Comparison of ENCODE assay signal across 15 cellular contexts in the genomic region with DNA sequence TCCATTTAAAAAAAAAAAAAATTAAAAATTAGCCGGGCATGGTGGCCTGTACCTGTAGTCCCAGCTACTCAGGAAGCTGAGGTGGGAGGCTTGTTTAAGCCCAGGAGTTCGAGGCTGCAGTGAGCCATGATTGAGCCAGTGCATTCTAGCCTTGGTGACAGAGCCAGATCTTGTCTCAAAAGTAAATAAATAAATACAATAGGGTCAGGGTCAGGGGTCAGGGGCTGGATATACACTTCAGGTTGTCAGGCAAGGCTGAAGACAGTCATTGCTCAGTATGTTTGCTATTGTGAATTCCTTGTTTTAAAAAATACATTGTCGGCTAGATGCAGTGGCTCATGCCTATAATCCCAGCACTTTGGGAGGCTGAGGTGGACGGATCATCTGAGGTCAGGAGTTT. TPM values are rescaled to one million over a fixed set of nuclear protein-coding genes. Genes with fewer than 3 reads are reported as not detected.
DNase-seq lines count a peak whose midpoint lies in the region; ATAC-seq and TF ChIP-seq lines count a peak whose summit lies in the region.
"Had no signal": no experiment of that assay in that cellular context is flagged by ENCODE, and none has a peak within 500 bp of the region (broad histone marks: within the 10 kb centered on the region; RNA-seq: fewer than 3 reads in every experiment).

No MANE protein-coding gene starts in this region.

- intact Hi-C loops in left ventricle myocardium inferior (cut with micrococcal nuclease) (no loop called here), cardiac septum (cut with DNase I) (no loop called here), PC-9 (cut with micrococcal nuclease; ENCODE audit: unreplicated experiment) (no loop called here), esophagus squamous epithelium (cut with DNase I) (no loop called here), stomach (cut with DNase I; ENCODE audit: low total_unique reads) (no loop called here)

- H3K4me1 ChIP-seq in left ventricle myocardium inferior (peaks cover 31% of the 10 kb centered on the region), PC-9 (replicated peaks; ENCODE audit: insufficient read depth) (peaks cover 92% of the 10 kb centered on the region), esophagus squamous epithelium (peaks cover 11 to 86% (median 25%) of the 10 kb centered on the region in 3 donors), stomach (peaks cover 8 to 25% (median 14%) of the 10 kb centered on the region in 4 donors)

- no TSS peak for BruUV-seq in PC-9 (replicated peaks; lab: Mats Ljungman, UMichigan)

- H2AFZ ChIP-seq in PC-9 = no peak overlapping the region

- no peaks in the 10 kb centered on the region for H4K20me1 ChIP-seq in PC-9 (ENCODE audit: insufficient read depth)
- H4K20me1 ChIP-seq: BLaER1 treated with 17β-estradiol and CSF1 and Interleukin-3, amounts not matched to agents 10 nM and 100 nM had no signal

- DNase-seq in left ventricle myocardium inferior (no peak), cardiac septum (ENCODE audit: low spot score) (no peak), PC-9 (peak in 1 of 2 experiments; percentile 54), esophagus squamous epithelium (lab: John Stamatoyannopoulos, UW) (no peak), stomach (no peak), NCI-H748 (lab: John Stamatoyannopoulos, UW; ENCODE audit: unreplicated experiment) (no peak)
- DNase-seq: CD4-positive, CD25-positive, alpha-beta regulatory T cell; DMS79 treated with DMSO at 0.1 percent for 48 hours had no signal

- POLR2A ChIA-PET in PC-9 (lab: Charles Lee; ENCODE audit: unreplicated experiment) = no interaction called here

- H3K27me3 ChIP-seq in left ventricle myocardium inferior (ENCODE audit: low read depth) (no peaks in the 10 kb centered on the region), PC-9 (ENCODE audit: insufficient read depth, low read depth) (no peaks in the 10 kb centered on the region), esophagus squamous epithelium (no peaks in the 10 kb centered on the region), stomach (no peaks in the 10 kb centered on the region)
- H3K27me3 ChIP-seq: BLaER1 treated with 17β-estradiol and CSF1 and Interleukin-3, amounts not matched to agents 10 nM and 100 nM had no signal

- H3K79me2 ChIP-seq in PC-9 (ENCODE audit: low read depth) = peaks cover 4% of the 10 kb centered on the region

- H3K9me3 ChIP-seq in left ventricle myocardium inferior (replicated peaks) = no peaks in the 10 kb centered on the region
- no peaks in the 10 kb centered on the region for H3K9me3 ChIP-seq in PC-9 (ENCODE audit: insufficient read depth, low read depth)
- H3K9me3 ChIP-seq in esophagus squamous epithelium = no peaks in the 10 kb centered on the region
- no peaks in the 10 kb centered on the region for H3K9me3 ChIP-seq in stomach
- H3K9me3 ChIP-seq: BLaER1 treated with 17β-estradiol and CSF1 and Interleukin-3, amounts not matched to agents 10 nM and 100 nM; HAP-1 had no signal

- CTCF ChIA-PET in PC-9 (lab: Charles Lee) = no interaction called here

- WGBS in esophagus squamous epithelium, 2 donors = 72 to 78% methylated on average over 4 of the region's 4 CpGs
- WGBS in stomach, 5 donors = 81 to 85% (median 83%) methylated on average over 4 of the region's 4 CpGs

- no peak overlapping the region for H3K4me3 ChIP-seq in left ventricle myocardium inferior
- H3K4me3 ChIP-seq in PC-9 = no peak overlapping the region
- H3K4me3 ChIP-seq in esophagus squamous epithelium = no peak overlapping the region
- H3K4me3 ChIP-seq in stomach = no peak overlapping the region
- H3K4me3 ChIP-seq: BLaER1 treated with 17β-estradiol and CSF1 and Interleukin-3, amounts not matched to agents 10 nM and 100 nM; GM12878; HAP-1 had no signal

- H3K27ac ChIP-seq in left ventricle myocardium inferior (replicated peaks) = peak overlapping the region; percentile 85
- peak overlapping the region; percentile 96 for H3K27ac ChIP-seq in PC-9
- peak overlapping the region in 3 of 4 donors; percentile 62 to 82 (median 65) for H3K27ac ChIP-seq in esophagus squamous epithelium
- H3K27ac ChIP-seq in stomach = peak overlapping the region in 4 of 5 donors; percentile 25 to 67 (median 50)
- H3K27ac ChIP-seq: 22Rv1; BLaER1 treated with 17β-estradiol and CSF1 and Interleukin-3, amounts not matched to agents 10 nM and 100 nM; KMS-11 had no signal

- ATAC-seq in HG03196 (IDR thresholded peaks at IDR 0.05; ENCODE audit: unreplicated experiment) (no peak), HG03520 (IDR thresholded peaks at IDR 0.05; ENCODE audit: unreplicated experiment) (no peak)
- ATAC-seq: GM12878 had no signal

- TF ChIP-seq CTCF in left ventricle myocardium inferior (IDR thresholded peaks at IDR 0.05; ENCODE audit: borderline replicate concordance) = no peak
- TF ChIP-seq CTCF in PC-9 (conservative IDR thresholded peaks at IDR 0.05) = no peak
- TF ChIP-seq CTCF in esophagus squamous epithelium (IDR thresholded peaks at IDR 0.05) = no peak
- no peak for TF ChIP-seq CTCF in stomach (IDR thresholded peaks at IDR 0.05)

- no peak for TF ChIP-seq EP300 in stomach (IDR thresholded peaks at IDR 0.05)

- H3K36me3 ChIP-seq in left ventricle myocardium inferior = no peaks in the 10 kb centered on the region
- H3K36me3 ChIP-seq in PC-9 (ENCODE audit: low read depth) = no peaks in the 10 kb centered on the region
- no peaks in the 10 kb centered on the region for H3K36me3 ChIP-seq in esophagus squamous epithelium
- H3K36me3 ChIP-seq in stomach = no peaks in the 10 kb centered on the region
- H3K36me3 ChIP-seq: BLaER1 treated with 17β-estradiol and CSF1 and Interleukin-3, amounts not matched to agents 10 nM and 100 nM; HAP-1 had no signal

- H3F3A ChIP-seq in PC-9 (ENCODE audit: insufficient read depth, low read depth) = peaks cover 36% of the 10 kb centered on the region

- TF ChIP-seq POLR2A in esophagus squamous epithelium (IDR thresholded peaks at IDR 0.05) (no peak), stomach (IDR thresholded peaks at IDR 0.05) (no peak)

- H3K9me2 ChIP-seq in PC-9 (ENCODE audit: insufficient read depth) = no peaks in the 10 kb centered on the region

- peak overlapping the region; percentile 74 for H3K4me2 ChIP-seq in PC-9
- H3K4me2 ChIP-seq: BLaER1 treated with 17β-estradiol and CSF1 and Interleukin-3, amounts not matched to agents 10 nM and 100 nM; KMS-11 had no signal

RNA-seq across cellular contexts. Expression of gene TKT, which starts 8.1 kb away (rescaled TPM):
- total RNA-seq in left ventricle myocardium inferior (32.1 TPM), cardiac septum (34.6 TPM), PC-9 (2021) (1,726 and 2,016 TPM in 2 replicates), esophagus squamous epithelium (100 to 1,000 TPM; 497 to 698 (median 627) TPM), stomach (100 to 1,000 TPM in 3 of 5 donors, 10 to 100 TPM in 2; 88.3 to 247 (median 162) TPM)
- polyA plus RNA-seq in stomach = 100 to 1,000 TPM in 2 of 3 donors, 10 to 100 TPM in 1; 84.9 to 385 (median 118) TPM
